23 cellular contexts compared by ENCODE assay signal in the genomic region with DNA sequence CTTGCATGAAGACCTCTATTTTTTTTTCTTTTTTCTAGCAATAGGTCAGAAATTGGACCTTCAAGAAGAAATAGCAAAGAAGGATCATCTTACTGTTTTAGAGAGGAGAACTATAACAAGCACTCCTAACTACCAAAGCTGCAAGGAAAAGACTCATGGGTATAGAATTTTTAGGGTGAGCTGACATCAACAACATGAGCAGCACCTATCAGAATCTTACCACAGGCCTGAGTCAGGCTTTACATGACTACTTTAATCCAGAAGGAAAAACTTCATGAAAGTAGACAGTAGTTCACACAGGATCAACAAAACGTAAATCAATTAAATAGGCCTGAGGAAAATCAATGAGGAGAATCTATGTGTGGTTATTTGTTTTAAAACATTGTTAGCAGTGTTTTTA.
DNase-seq lines count a peak whose midpoint lies in the region; TF ChIP-seq lines count a peak whose summit lies in the region.
"Had no signal": no experiment of that assay in that cellular context is flagged by ENCODE, and none has a peak within 500 bp of the region (broad histone marks: within the 10 kb centered on the region; RNA-seq: fewer than 3 reads in every experiment).

No MANE protein-coding gene starts in this region.

- H3K36me3 ChIP-seq in brain microvascular endothelial cell (replicated peaks) (no peaks in the 10 kb centered on the region), tibial nerve (no peaks in the 10 kb centered on the region)
- H3K36me3 ChIP-seq: adrenal gland, upper lobe of left lung, WERI-Rb-1 had no signal

- WGBS in tibial nerve, 2 donors = 73 to 85% methylated on average over 1 of the region's 1 CpG

- no peak for TF ChIP-seq POLR2A in tibial nerve (IDR thresholded peaks at IDR 0.05)

- H3K27me3 Mint-ChIP-seq in neural crest cell (ENCODE audit: low read depth) = no peaks in the 10 kb centered on the region
- H3K27me3 Mint-ChIP-seq: activated CD4-positive, alpha-beta memory T cell treated with anti-CD3 and anti-CD28 coated beads, Interleukin-2, amount 10 ng/mL, durations not matched to agents 7 days and 5 days had no signal

- no peaks in the 10 kb centered on the region for H3K36me3 Mint-ChIP-seq in neural crest cell (ENCODE audit: low read depth)
- H3K36me3 Mint-ChIP-seq: natural killer cell treated with Interleukin-12 subunit alpha and Interleukin-12 subunit beta and Interleukin-15 and Interleukin-18, amount 100 ng/mL, for 72 hours had no signal

- no peak for TF ChIP-seq CTCF in brain microvascular endothelial cell (IDR thresholded peaks at IDR 0.05; ENCODE audit: low read depth, low read length, missing control alignments)
- TF ChIP-seq CTCF in neural crest cell (conservative IDR thresholded peaks at IDR 0.05) = no peak
- TF ChIP-seq CTCF in tibial nerve (IDR thresholded peaks at IDR 0.05) = no peak

- H3K27ac Mint-ChIP-seq in neural crest cell (ENCODE audit: unreplicated experiment) = peak overlapping the region; percentile 47
- H3K27ac Mint-ChIP-seq: activated CD4-positive, alpha-beta memory T cell treated with anti-CD3 and anti-CD28 coated beads, Interleukin-2, amount 10 ng/mL, durations not matched to agents 7 days and 5 days; endodermal cell; natural killer cell treated with Interleukin-12 subunit alpha and Interleukin-12 subunit beta and Interleukin-15 and Interleukin-18, amount 100 ng/mL, for 72 hours had no signal

- H3K9me3 ChIP-seq in tibial nerve = no peaks in the 10 kb centered on the region
- H3K9me3 ChIP-seq: adrenal gland, Caco-2, upper lobe of left lung had no signal

- H3K9me3 Mint-ChIP-seq in neural crest cell = peaks cover 3% of the 10 kb centered on the region
- H3K9me3 Mint-ChIP-seq: activated CD4-positive, alpha-beta memory T cell treated with anti-CD3 and anti-CD28 coated beads, Interleukin-2, amount 10 ng/mL, durations not matched to agents 7 days and 5 days; endodermal cell; natural killer cell treated with Interleukin-12 subunit alpha and Interleukin-12 subunit beta and Interleukin-15 and Interleukin-18, amount 100 ng/mL, for 72 hours had no signal

- H3K27ac ChIP-seq in brain microvascular endothelial cell = no peak overlapping the region
- H3K27ac ChIP-seq in tibial nerve = peak overlapping the region in 1 of 4 donors; percentile 20
- H3K27ac ChIP-seq: adrenal gland, upper lobe of left lung, WERI-Rb-1 had no signal

- peaks cover 11% of the 10 kb centered on the region for H3K4me1 Mint-ChIP-seq in neural crest cell

- H3K4me3 ChIP-seq in brain microvascular endothelial cell (ENCODE audit: low read depth, low read length) = no peak overlapping the region
- no peak overlapping the region for H3K4me3 ChIP-seq in tibial nerve
- H3K4me3 ChIP-seq: adrenal gland, upper lobe of left lung had no signal

- no peak for TF ChIP-seq EP300 in tibial nerve (IDR thresholded peaks at IDR 0.05)

- H3K27me3 ChIP-seq in brain microvascular endothelial cell (replicated peaks) = no peaks in the 10 kb centered on the region
- H3K27me3 ChIP-seq in tibial nerve = no peaks in the 10 kb centered on the region
- H3K27me3 ChIP-seq: adrenal gland, upper lobe of left lung had no signal

- in situ Hi-C loops in brain microvascular endothelial cell (cut with HindIII; ENCODE audit: low pct_ligation_motif_present, low sequenced_read_pairs) = no loop called here

- peaks cover 0 to 20% (median 5%) of the 10 kb centered on the region in 4 donors for H3K4me1 ChIP-seq in tibial nerve
- H3K4me1 ChIP-seq: adrenal gland, Caco-2, upper lobe of left lung had no signal

- DNase-seq in AG08395 (ENCODE audit: low spot score) (peak; percentile 37), HT1080 (ENCODE audit: low read depth) (peak; percentile 58), brain microvascular endothelial cell (peak; percentile 49), neural crest cell (ENCODE audit: low read depth, low spot score) (no peak), pons (ENCODE audit: low spot score) (no peak), NCI-H146 (lab: John Stamatoyannopoulos, UW) (no peak), germinal center (ENCODE audit: low spot score) (no peak), tibial nerve (ENCODE audit: low spot score in 2 of 2) (no peak)
- DNase-seq: activated CD4-positive, alpha-beta memory T cell treated with anti-CD3 and anti-CD28 coated beads, Interleukin-2, amount 10 ng/mL, durations not matched to agents 7 days and 5 days; adrenal gland; AML-193; Caco-2; endodermal cell; Karpas-422; NCI-H1092 treated with DMSO at 0.1 percent for 48 hours; NCI-H526; Right ventricle myocardium superior; stimulated activated CD4-positive, alpha-beta T cell treated with anti-CD3 and anti-CD28 coated beads, Interleukin-15, amount 100 ng/mL, for 24 hours; stimulated activated naive CD4-positive, alpha-beta T cell; T-helper 1 cell; upper lobe of left lung; WERI-Rb-1 had no signal

- no peak overlapping the region for H3K4me3 Mint-ChIP-seq in neural crest cell
- H3K4me3 Mint-ChIP-seq: activated CD4-positive, alpha-beta memory T cell treated with anti-CD3 and anti-CD28 coated beads, Interleukin-2, amount 10 ng/mL, durations not matched to agents 7 days and 5 days; endodermal cell; natural killer cell treated with Interleukin-12 subunit alpha and Interleukin-12 subunit beta and Interleukin-15 and Interleukin-18, amount 100 ng/mL, for 72 hours had no signal

Comparison
In these comparisons a context has a peak if more than half of its experiments do, and no peak if none do; other contexts are left out.
1. DNase-seq: peak in AG08395 (single experiment), HT1080 (single experiment) and brain microvascular endothelial cell (single experiment); none in neural crest cell (single experiment), pons (single experiment), NCI-H146 (single experiment), germinal center (single experiment) and tibial nerve (0 of 2).